Comparison of ENCODE assay signal across 8 cellular contexts in genomic region chr3:49785565-49786356, GRCh38. TPM values are rescaled to one million over a fixed set of nuclear protein-coding genes. Genes with fewer than 3 reads are reported as not detected.
DNase-seq lines count a peak whose midpoint lies in the region; ATAC-seq and TF ChIP-seq lines count a peak whose summit lies in the region.

No MANE protein-coding gene starts in this region.

- H3K36me3 ChIP-seq in SJSA1 (peaks cover 28% of the 10 kb centered on the region), testis (ENCODE audit: low read depth, missing control alignments) (no peaks in the 10 kb centered on the region)

- no peaks in the 10 kb centered on the region for H3K27me3 ChIP-seq in SJSA1 (replicated peaks)
- no peaks in the 10 kb centered on the region for H3K27me3 ChIP-seq in testis

- H3K4me3 ChIP-seq in AG10803 (ENCODE audit: low read length) (peak overlapping the region; percentile 88), SJSA1 (peak overlapping the region; percentile 87), coronary artery (peak overlapping the region; percentile 91), lower leg skin (ENCODE audit: low read depth, poor library complexity, severe bottlenecking) (peak overlapping the region; percentile 78), testis (peak overlapping the region; percentile 93 to 96)

- DNase-seq in AG10803 (ENCODE audit: low read depth) (peak; percentile 23), SJSA1 (ENCODE audit: low read depth in 1 of 2, low spot score in 2 of 2) (peak in 1 of 2 experiments; percentile 3), coronary artery (ENCODE audit: low spot score) (peak; percentile 76), lower leg skin (ENCODE audit: low spot score in 2 of 2) (peak in 1 of 2 donors; percentile 89), testis (peak; percentile 64), NCI-H774 (lab: John Stamatoyannopoulos, UW) (no peak)

- peak; percentile 47 for ATAC-seq in GM18867 (IDR thresholded peaks at IDR 0.05; ENCODE audit: unreplicated experiment)
- peak; percentile 8 for ATAC-seq in HG03060 (IDR thresholded peaks at IDR 0.05; ENCODE audit: low read depth, unreplicated experiment)

- H3K4me1 ChIP-seq in SJSA1 (replicated peaks) (peaks cover 17% of the 10 kb centered on the region), testis (peaks cover 35% of the 10 kb centered on the region)

- H3K9me3 ChIP-seq in SJSA1 (replicated peaks) = no peaks in the 10 kb centered on the region
- no peaks in the 10 kb centered on the region for H3K9me3 ChIP-seq in testis

- H3K27ac ChIP-seq in SJSA1 (peak overlapping the region; percentile 57), coronary artery (peak overlapping the region; percentile 91 to 94), testis (peak overlapping the region; percentile 99)

- TF ChIP-seq CTCF in AG10803 (conservative IDR thresholded peaks at IDR 0.05; ENCODE audit: low read length) = no peak
- no peak for TF ChIP-seq CTCF in coronary artery (IDR thresholded peaks at IDR 0.05)
- no peak for TF ChIP-seq CTCF in lower leg skin (IDR thresholded peaks at IDR 0.05)
- TF ChIP-seq CTCF in testis (IDR thresholded peaks at IDR 0.05) = no peak

- WGBS in lower leg skin, 2 donors = 0 to 1% methylated on average over 24 to 40 of the region's 50 CpGs
- WGBS in testis, 2 donors = 0 to 1% methylated on average over 44 to 50 of the region's 50 CpGs

- no peak for TF ChIP-seq POLR2A in lower leg skin (IDR thresholded peaks at IDR 0.05)
- no peak for TF ChIP-seq POLR2A in testis (IDR thresholded peaks at IDR 0.05)

- intact Hi-C loops in lower leg skin (cut with DNase I; ENCODE audit: low total_unique reads) = loop anchor here (10.0 kb wide), 1 partner anchor 61 kb away; the partner anchor contains the start of gene GMPPB
- intact Hi-C loops in testis (cut with DNase I; ENCODE audit: low total_unique reads) = no loop called here

RNA-seq across cellular contexts. Expression of gene IP6K1, which starts 0.6 kb away (rescaled TPM):
- 17.5 and 22.5 TPM in 2 replicates for total RNA-seq in SJSA1 (2014; rRNA removed; shearing (Covaris generic))
- total RNA-seq in lower leg skin (10 to 100 TPM; 44.1 to 56.5 (median 51.6) TPM), testis (100 to 1,000 TPM in 1 of 2 donors, 10 to 100 TPM in 1; 97.4 to 134 TPM)
- 96.0 TPM for polyA plus RNA-seq in testis (ENCODE audit: insufficient read depth, low read depth, low replicate concordance)

RNA-seq across cellular contexts. Expression of gene CDHR4, which starts 13.9 kb away (rescaled TPM):
- total RNA-seq in SJSA1 (2014; rRNA removed; shearing (Covaris generic)) = not detected in 2 replicates
- total RNA-seq in lower leg skin (under 1 TPM in 2 of 4 donors, not detected in 2; 0.36 to 0.84 TPM), testis (1 to 10 TPM; 5.5 to 5.9 TPM)
- polyA plus RNA-seq in testis (ENCODE audit: insufficient read depth, low read depth, low replicate concordance) = 11.7 TPM

RNA-seq across cellular contexts. Expression of gene INKA1, which starts 17.3 kb away (rescaled TPM):
- total RNA-seq in SJSA1 (2014; rRNA removed; shearing (Covaris generic)) = 0.56 and 1.3 TPM in 2 replicates
- total RNA-seq in lower leg skin (10 to 100 TPM; 30.4 to 56.1 (median 37.9) TPM), testis (1 to 10 TPM; 5.1 to 6.3 TPM)
- 4.0 TPM for polyA plus RNA-seq in testis (ENCODE audit: insufficient read depth, low read depth, low replicate concordance)

RNA-seq across cellular contexts. Expression of gene UBA7, which starts 28.0 kb away (rescaled TPM):
- total RNA-seq in SJSA1 (2014; rRNA removed; shearing (Covaris generic)) = 11.7 and 24.8 TPM in 2 replicates
- total RNA-seq in lower leg skin (10 to 100 TPM; 14.5 to 19.7 (median 18.2) TPM), testis (10 to 100 TPM; 34.0 to 49.7 TPM)
- 27.2 TPM for polyA plus RNA-seq in testis (ENCODE audit: insufficient read depth, low read depth, low replicate concordance)

Comparison
In these comparisons a context has a peak if more than half of its experiments do, and no peak if none do; other contexts are left out.
1. RNA of gene INKA1, which starts 17.3 kb away (total RNA-seq): 30.4 to 56.1 TPM in lower leg skin; 5.1 to 6.3 TPM in testis and 0.56 to 1.3 TPM in SJSA1; every median in the first group is over 4 times any median in the second.
2. Peak in every context shown above with its lines, with median percentiles within 50 percentile points of each other: H3K4me3 ChIP-seq and H3K27ac ChIP-seq.